Comparison of ENCODE assay signal across 1 cellular context in genomic region chr17:38888842-38889241, GRCh38.
TF ChIP-seq lines count a peak whose summit lies in the region.

No MANE protein-coding gene starts in this region.

TF ChIP-seq in HepG2, 621 proteins besides CTCF, POLR2A, EP300 and RAD21:
- TF ChIP-seq AKAP8 (CRISPR knock-in tag; IDR thresholded peaks at IDR 0.05) (no peak), CENPT (CRISPR knock-in tag; IDR thresholded peaks at IDR 0.05; ENCODE audit: low read depth) (no peak), SIN3B (IDR thresholded peaks at IDR 0.05; ENCODE audit: low read length) (no peak), ZMYM3 (CRISPR knock-in tag; IDR thresholded peaks at IDR 0.05) (peak; percentile 41; the same call in 1 of the 2 replicates), TMF1 (CRISPR knock-in tag; IDR thresholded peaks at IDR 0.05; ENCODE audit: low read depth) (no peak), REL (CRISPR knock-in tag; conservative IDR thresholded peaks at IDR 0.05) (no peak), ZHX2 (IDR thresholded peaks at IDR 0.05; ENCODE audit: low read depth) (no peak), ZHX2 (CRISPR knock-in tag; IDR thresholded peaks at IDR 0.05; ENCODE audit: borderline replicate concordance) (no peak), ZNF629 (CRISPR knock-in tag; conservative IDR thresholded peaks at IDR 0.05) (peak; percentile 92), ZNF225 (CRISPR knock-in tag; IDR thresholded peaks at IDR 0.05) (no peak), ZNF768 (CRISPR knock-in tag; IDR thresholded peaks at IDR 0.05) (peak; percentile 70)
